ENCODE assay signal across 8 cellular contexts in genomic region chr6:26033132-26033941, GRCh38. TPM values are rescaled to one million over a fixed set of nuclear protein-coding genes. Genes with fewer than 3 reads are reported as not detected.
DNase-seq lines count a peak whose midpoint lies in the region; ATAC-seq and TF ChIP-seq lines count a peak whose summit lies in the region.

No MANE protein-coding gene starts in this region.

- peak; percentile 97 for DNase-seq in DMS53 treated with DMSO at 0.1 percent for 48 hours (lab: John Stamatoyannopoulos, UW; ENCODE audit: unreplicated experiment)
- peak; percentile 90 for DNase-seq in HT-29 (ENCODE audit: low spot score)
- DNase-seq in NOMO-1 treated with DMSO at 0.1 percent for 48 hours (lab: John Stamatoyannopoulos, UW; ENCODE audit: unreplicated experiment), result peak; percentile 93
- DNase-seq in activated CD8-positive, alpha-beta memory T cell treated with anti-CD3 and anti-CD28 coated beads, Interleukin-2, amount 50 U/mL, for 48 hours, result peak; percentile 86
- peak; percentile 95 for DNase-seq in epithelial cell of esophagus (ENCODE audit: low read depth)

- no peak for TF ChIP-seq CTCF in epithelial cell of esophagus (IDR thresholded peaks at IDR 0.05; ENCODE audit: insufficient read depth, low read depth, low read length, missing control alignments)

- peak overlapping the region; percentile 63 for H3K4me3 ChIP-seq in epithelial cell of esophagus (ENCODE audit: low read length)
- H3K4me3 ChIP-seq in mononuclear cell (ENCODE audit: low read length), result peak overlapping the region; percentile 51

- H3K27me3 ChIP-seq in mononuclear cell (ENCODE audit: insufficient read depth, low read length), result no peaks in the 10 kb centered on the region

- no peaks in the 10 kb centered on the region for H3K9me3 ChIP-seq in mononuclear cell (ENCODE audit: low read depth, low read length)

- H3K4me1 ChIP-seq in mononuclear cell (ENCODE audit: insufficient read depth, low read length), result peaks cover 29% of the 10 kb centered on the region

- peak overlapping the region; percentile 74 for H3K27ac ChIP-seq in temporal lobe (ENCODE audit: low read depth, low read length)

- peak; percentile 62 for ATAC-seq in GM21447 (IDR thresholded peaks at IDR 0.05; ENCODE audit: unreplicated experiment)

RNA-seq across cellular contexts. Expression of gene HFE, which starts 53.9 kb away (rescaled TPM):
- total RNA-seq in HT-29 (2014; rRNA removed; shearing (Covaris generic)), result 7.3 and 8.7 TPM in 2 replicates
- total RNA-seq in mononuclear cell (1.5 TPM), temporal lobe (1.2 TPM)

Comparison
In these comparisons a context has a peak if more than half of its experiments do, and no peak if none do; other contexts are left out.
1. Peak in every context shown above with its lines: DNase-seq, ATAC-seq, H3K4me3 ChIP-seq and H3K27ac ChIP-seq.